Comparison of ENCODE assay signal across 9 cellular contexts in the genomic region with DNA sequence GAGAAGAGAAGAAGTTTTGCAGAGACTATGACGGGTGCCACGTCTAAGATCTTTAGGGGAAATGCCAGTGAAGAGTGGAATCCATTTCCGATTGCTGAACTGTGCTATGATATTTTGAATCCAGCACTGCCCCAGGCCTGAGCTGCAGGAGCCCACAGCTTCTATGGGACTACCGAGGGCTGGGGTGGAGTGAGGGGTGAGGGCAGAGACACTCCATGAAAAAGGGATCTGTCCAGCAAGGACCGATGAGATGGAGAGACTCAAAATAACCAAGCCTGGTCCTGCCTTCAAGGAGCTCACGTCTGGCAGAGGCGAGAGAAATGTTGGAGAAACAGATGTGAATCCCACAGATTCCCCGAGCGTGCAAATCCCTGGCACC.
DNase-seq lines count a peak whose midpoint lies in the region; ATAC-seq and TF ChIP-seq lines count a peak whose summit lies in the region.
"Had no signal": no experiment of that assay in that cellular context is flagged by ENCODE, and none has a peak within 500 bp of the region (broad histone marks: within the 10 kb centered on the region; RNA-seq: fewer than 3 reads in every experiment).

No MANE protein-coding gene starts in this region.

- no peak overlapping the region for H3K14ac ChIP-seq in H9 (ENCODE audit: insufficient read depth, low read length)

- no peak overlapping the region for H2AK5ac ChIP-seq in H9 (ENCODE audit: insufficient read length, low read length)

- no peak overlapping the region for H3K4ac ChIP-seq in H9 (ENCODE audit: low read depth, low read length)

- H2AFZ ChIP-seq in H9 (ENCODE audit: low read length): no peak overlapping the region

- no CpG with 5 or more reads among the region's 9 CpGs for WGBS in H9 (ENCODE audit: extremely low coverage, insufficient read length, low lambda C conversion rate)
- whole genome bisulfite sequencing in iPS DF 6.9 (ENCODE audit: insufficient coverage, insufficient read length): no CpG with 5 or more reads among the region's 9 CpGs

- no peaks in the 10 kb centered on the region for H3K79me1 ChIP-seq in H9 (ENCODE audit: insufficient read depth, low read depth, low read length, poor library complexity, severe bottlenecking)

- H3K23ac ChIP-seq in H9 (ENCODE audit: insufficient read length, low read depth, low read length): no peak overlapping the region

- H2BK5ac ChIP-seq in H9 (ENCODE audit: insufficient read length, low read length): no peak overlapping the region

- peaks cover 21 to 24% of the 10 kb centered on the region in 2 experiments for H3K4me1 Mint-ChIP-seq in H9
- H3K4me1 Mint-ChIP-seq in activated T-helper 17 cell treated with anti-CD3 and anti-CD28 coated beads, Interleukin-2, amount 50 U/mL, for 72 hours: peaks cover 9% of the 10 kb centered on the region
- H3K4me1 Mint-ChIP-seq in stimulated activated memory B cell treated with anti-CD40 and anti-IgM and Interleukin-4, amounts not matched to agents 10 μg/mL and 1 μg/mL and 100 μg/mL, for 72 hours: peaks cover 23% of the 10 kb centered on the region

- H3K4me2 ChIP-seq in H9 (ENCODE audit: insufficient read depth, insufficient read length, low read length): peak overlapping the region; percentile 55

- peaks cover 25% of the 10 kb centered on the region for H3K27me3 Mint-ChIP-seq in H9 (ENCODE audit: low read depth)
- peaks cover 23% of the 10 kb centered on the region for H3K27me3 Mint-ChIP-seq in activated T-helper 17 cell treated with anti-CD3 and anti-CD28 coated beads, Interleukin-2, amount 50 U/mL, for 72 hours
- no peaks in the 10 kb centered on the region for H3K27me3 Mint-ChIP-seq in stimulated activated memory B cell treated with anti-CD40 and anti-IgM and Interleukin-4, amounts not matched to agents 10 μg/mL and 1 μg/mL and 100 μg/mL, for 72 hours

- no peak overlapping the region for H3K56ac ChIP-seq in H9 (ENCODE audit: insufficient read length, low read depth, low read length)

- no peaks in the 10 kb centered on the region for H3K36me3 ChIP-seq in iPS DF 6.9 (ENCODE audit: control insufficient read depth, insufficient read depth, low read length)

- H4K20me1 ChIP-seq in H9 (ENCODE audit: control insufficient read depth, insufficient read depth, insufficient read length): no peaks in the 10 kb centered on the region

- H3K9ac ChIP-seq in H9 (ENCODE audit: extremely low read depth, insufficient read length, low read length): no peak overlapping the region

- no peaks in the 10 kb centered on the region; a peak in 3 of 5 replicates for H3K9me3 Mint-ChIP-seq in H9
- peaks cover 4% of the 10 kb centered on the region for H3K9me3 Mint-ChIP-seq in activated T-helper 17 cell treated with anti-CD3 and anti-CD28 coated beads, Interleukin-2, amount 50 U/mL, for 72 hours
- no peaks in the 10 kb centered on the region for H3K9me3 Mint-ChIP-seq in stimulated activated memory B cell treated with anti-CD40 and anti-IgM and Interleukin-4, amounts not matched to agents 10 μg/mL and 1 μg/mL and 100 μg/mL, for 72 hours

- H3K23me2 ChIP-seq in H9 (ENCODE audit: insufficient read length, low read depth, low read length, poor library complexity, severe bottlenecking): no peaks in the 10 kb centered on the region

- no peak overlapping the region for H3K18ac ChIP-seq in H9 (ENCODE audit: insufficient read length, low read depth, low read length)

- no peak overlapping the region for H4K91ac ChIP-seq in H9 (ENCODE audit: insufficient read length, low read depth, low read length)

- H3K9me3 ChIP-seq in H9 (ENCODE audit: control insufficient read depth, low read depth, low read length) (no peaks in the 10 kb centered on the region), iPS DF 6.9 (ENCODE audit: control insufficient read depth, insufficient read depth, low read length) (no peaks in the 10 kb centered on the region)

- H3K27ac Mint-ChIP-seq in H9: no peak overlapping the region
- H3K27ac Mint-ChIP-seq in activated T-helper 17 cell treated with anti-CD3 and anti-CD28 coated beads, Interleukin-2, amount 50 U/mL, for 72 hours: peak overlapping the region; percentile 54
- H3K27ac Mint-ChIP-seq in stimulated activated memory B cell treated with anti-CD40 and anti-IgM and Interleukin-4, amounts not matched to agents 10 μg/mL and 1 μg/mL and 100 μg/mL, for 72 hours: peak overlapping the region; percentile 79

- H2BK15ac ChIP-seq in H9 (ENCODE audit: low read depth, low read length): no peak overlapping the region

- TF ChIP-seq CTCF in H9 (conservative IDR thresholded peaks at IDR 0.05): no peak

- no peak overlapping the region for H4K8ac ChIP-seq in H9 (replicated peaks; ENCODE audit: insufficient read length, low read depth, low read length)

- no peak overlapping the region for H2BK12ac ChIP-seq in H9 (ENCODE audit: insufficient read length, low read depth, low read length)

- no peaks in the 10 kb centered on the region for H3K79me2 ChIP-seq in H9 (ENCODE audit: insufficient read depth, low read length)

- H4K5ac ChIP-seq in H9 (ENCODE audit: insufficient read length, low read depth, low read length): no peak overlapping the region

- H3K4me3 ChIP-seq in iPS DF 6.9 (ENCODE audit: low read length): peak overlapping the region; percentile 29; the same call in 1 of the 2 replicates

- H3K36me3 Mint-ChIP-seq in H9 (ENCODE audit: insufficient read depth in 1 of 3, low read depth in 3 of 3): no peaks in the 10 kb centered on the region; a peak in 2 of 7 replicates
- H3K36me3 Mint-ChIP-seq in activated T-helper 17 cell treated with anti-CD3 and anti-CD28 coated beads, Interleukin-2, amount 50 U/mL, for 72 hours (ENCODE audit: low read depth): no peaks in the 10 kb centered on the region
- H3K36me3 Mint-ChIP-seq in stimulated activated memory B cell treated with anti-CD40 and anti-IgM and Interleukin-4, amounts not matched to agents 10 μg/mL and 1 μg/mL and 100 μg/mL, for 72 hours: no peaks in the 10 kb centered on the region

- DNase-seq in H9 (no peak), iPS DF 6.9 (ENCODE audit: low read depth, low spot score) (no peak), cerebellar cortex (ENCODE audit: low spot score) (no peak)
- no peak for DNase-seq in activated effector memory CD4-positive, alpha-beta T cell treated with Interleukin-2 at 50 U/mL for 16 hours
- DNase-seq: activated gamma-delta T cell had no signal

- H3K27me3 ChIP-seq in H9 (ENCODE audit: insufficient read depth, low read length) (no peaks in the 10 kb centered on the region), iPS DF 6.9 (ENCODE audit: control insufficient read depth, insufficient read depth, low read length) (no peaks in the 10 kb centered on the region)

- H3T11ph ChIP-seq in H9 (ENCODE audit: low read length): no peak overlapping the region

- H3K27ac ChIP-seq in H9 (ENCODE audit: insufficient read length, low read depth, low read length) (no peak overlapping the region), iPS DF 6.9 (ENCODE audit: low read length) (no peak overlapping the region)

- no peak overlapping the region for H2BK20ac ChIP-seq in H9 (ENCODE audit: low read depth, low read length, poor library complexity, severe bottlenecking)

- ATAC-seq in activated T-helper 17 cell treated with anti-CD3 and anti-CD28 coated beads, Interleukin-2, amount 50 U/mL, for 72 hours (replicated peaks): no peak
- peak; percentile 24 for ATAC-seq in stimulated activated memory B cell treated with anti-CD40 and anti-IgM and Interleukin-4, amounts not matched to agents 10 μg/mL and 1 μg/mL and 100 μg/mL, for 72 hours
- no peak for ATAC-seq in GM21360 (IDR thresholded peaks at IDR 0.05; ENCODE audit: unreplicated experiment)
- no peak for ATAC-seq in GM18519 (IDR thresholded peaks at IDR 0.05; ENCODE audit: low FRiP score, unreplicated experiment)

- H3K4me1 ChIP-seq in H9 (ENCODE audit: insufficient read depth, low read length) (no peaks in the 10 kb centered on the region; the same call in 1 of the 2 replicates), iPS DF 6.9 (ENCODE audit: control insufficient read depth, insufficient read depth, low read length) (peaks cover 9% of the 10 kb centered on the region)

- H2BK120ac ChIP-seq in H9 (ENCODE audit: low read depth, low read length, poor library complexity, severe bottlenecking): no peak overlapping the region

- peak overlapping the region; percentile 70 to 71 for H3K4me3 Mint-ChIP-seq in H9
- H3K4me3 Mint-ChIP-seq in activated T-helper 17 cell treated with anti-CD3 and anti-CD28 coated beads, Interleukin-2, amount 50 U/mL, for 72 hours: peak overlapping the region; percentile 55
- peak overlapping the region; percentile 55 for H3K4me3 Mint-ChIP-seq in stimulated activated memory B cell treated with anti-CD40 and anti-IgM and Interleukin-4, amounts not matched to agents 10 μg/mL and 1 μg/mL and 100 μg/mL, for 72 hours

Comparison
In these comparisons a context has a peak if more than half of its experiments do, and no peak if none do; other contexts are left out.
1. H3K27ac Mint-ChIP-seq: peak in activated T-helper 17 cell treated with anti-CD3 and anti-CD28 coated beads, Interleukin-2, amount 50 U/mL, for 72 hours (single experiment) and stimulated activated memory B cell treated with anti-CD40 and anti-IgM and Interleukin-4, amounts not matched to agents 10 μg/mL and 1 μg/mL and 100 μg/mL, for 72 hours (single experiment); none in H9 (0 of 3).
2. Peak in every context shown above with its lines, with median percentiles within 50 percentile points of each other: H3K4me3 Mint-ChIP-seq.